Comparison of ENCODE assay signal across 1 cellular context in genomic region chr7:34662058-34662457, GRCh38.
TF ChIP-seq lines count a peak whose summit lies in the region.

No MANE protein-coding gene starts in this region.

TF ChIP-seq in WTC11, 78 proteins besides CTCF, POLR2A, EP300 and RAD21 (continued from another document):
- no peak for TF ChIP-seq ATF2 (CRISPR knock-in tag; IDR thresholded peaks at IDR 0.05; ENCODE audit: borderline replicate concordance, low read depth)
- no peak for TF ChIP-seq TEAD4 (CRISPR knock-in tag; IDR thresholded peaks at IDR 0.05)
